ENCODE assay signal across 8 cellular contexts in genomic region chr10:5659702-5660528, GRCh38. TPM values are rescaled to one million over a fixed set of nuclear protein-coding genes. Genes with fewer than 3 reads are reported as not detected.
DNase-seq lines count a peak whose midpoint lies in the region; ATAC-seq, FAIRE-seq and TF ChIP-seq lines count a peak whose summit lies in the region.

No MANE protein-coding gene starts in this region.

- no peaks in the 10 kb centered on the region for H3K36me3 ChIP-seq in lower lobe of right lung

- no peak overlapping the region for H3K27ac ChIP-seq in lower lobe of right lung

- intact Hi-C loops in lower lobe of right lung (cut with DNase I) = no loop called here

- DNase-seq in AG08395 (ENCODE audit: low spot score) (peak; percentile 84), HTR-8/SVneo (ENCODE audit: insufficient read length, low spot score) (peak; percentile 51), amniotic epithelial cell (ENCODE audit: low read depth) (peak; percentile 83), lower lobe of right lung (peak; percentile 78), DMS 273 treated with DMSO at 0.1 percent for 48 hours (lab: John Stamatoyannopoulos, UW) (no peak), NCI-H524 (lab: John Stamatoyannopoulos, UW) (no peak), D721Med (ENCODE audit: insufficient read length, low spot score) (no peak)

- H3K4me1 ChIP-seq in lower lobe of right lung = peaks cover 32% of the 10 kb centered on the region

- no peaks in the 10 kb centered on the region for H3K27me3 ChIP-seq in lower lobe of right lung (ENCODE audit: low read depth)

- H3K4me3 ChIP-seq in lower lobe of right lung = no peak overlapping the region

- FAIRE-seq in HTR-8/SVneo (lab: Jason Lieb, UNC) (peak; percentile 31), D721Med (lab: Jason Lieb, UNC) (no peak)

- TF ChIP-seq CTCF in lower lobe of right lung (IDR thresholded peaks at IDR 0.05) = no peak
- TF ChIP-seq CTCF in D721Med (IDR thresholded peaks at IDR 0.05; ENCODE audit: insufficient read depth, missing control alignments) = no peak

- H3K9me3 ChIP-seq in lower lobe of right lung = no peaks in the 10 kb centered on the region

- ATAC-seq in GM18909 (IDR thresholded peaks at IDR 0.05; ENCODE audit: poor library complexity, unreplicated experiment) = peak; percentile 65
- ATAC-seq in lower lobe of right lung = peak; percentile 78 to 88

RNA-seq across cellular contexts. Expression of gene ASB13, which starts 6.5 kb away (rescaled TPM):
- 27.6 TPM for total RNA-seq in lower lobe of right lung

RNA-seq across cellular contexts. Expression of gene TASOR2, which starts 24.7 kb away (rescaled TPM):
- 48.9 TPM for total RNA-seq in lower lobe of right lung

Comparison
In these comparisons a context has a peak if more than half of its experiments do, and no peak if none do; other contexts are left out.
1. DNase-seq: peak in AG08395 (single experiment), HTR-8/SVneo (single experiment), amniotic epithelial cell (single experiment) and lower lobe of right lung (single experiment); none in DMS 273 treated with DMSO at 0.1 percent for 48 hours (single experiment), NCI-H524 (0 of 2) and D721Med (single experiment).